33 cellular contexts compared by ENCODE assay signal in the genomic region with DNA sequence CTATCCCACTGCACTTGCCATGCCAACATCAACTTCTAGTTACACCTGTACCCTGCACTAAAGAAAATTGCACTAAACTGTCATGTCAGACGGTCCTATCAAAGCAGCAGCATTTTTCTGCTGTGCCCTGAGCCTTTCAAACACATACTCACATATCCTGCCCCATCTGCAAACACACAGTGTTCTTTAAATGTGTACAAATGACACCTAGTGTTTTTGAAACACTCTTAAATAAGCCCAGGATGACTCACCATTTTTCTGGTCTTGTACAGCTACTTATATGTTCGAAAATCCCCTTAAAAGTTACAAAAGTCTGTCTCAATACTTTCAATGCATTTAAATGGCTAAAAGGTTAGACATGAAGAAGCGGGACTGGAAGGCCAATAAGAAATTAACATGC.
DNase-seq lines count a peak whose midpoint lies in the region; ATAC-seq, FAIRE-seq and TF ChIP-seq lines count a peak whose summit lies in the region.
"Had no signal": no experiment of that assay in that cellular context is flagged by ENCODE, and none has a peak within 500 bp of the region (broad histone marks: within the 10 kb centered on the region; RNA-seq: fewer than 3 reads in every experiment).

No MANE protein-coding gene starts in this region.

- SMC1A ChIA-PET in GM12878 (lab: Charles Lee; ENCODE audit: uncharacterized antibody, unreplicated experiment), result no interaction called here

- H3K36me3 ChIP-seq in GM12878 (ENCODE audit: control insufficient read depth in 2 of 2, insufficient read depth in 2 of 2, low read length in 1 of 2) (no peaks in the 10 kb centered on the region), mesenchymal stem cell (ENCODE audit: control insufficient read depth in 1 of 2, insufficient read depth in 2 of 2, low read depth in 1 of 2, low read length in 2 of 2) (no peaks in the 10 kb centered on the region)
- H3K36me3 ChIP-seq: ascending aorta, MG63, spleen had no signal

- H3K27me3 ChIP-seq in GM12878 (replicated peaks in 1 of 2; ENCODE audit: control insufficient read depth in 2 of 2, insufficient read depth in 2 of 2, low read length in 1 of 2), result no peaks in the 10 kb centered on the region
- no peaks in the 10 kb centered on the region for H3K27me3 ChIP-seq in mesenchymal stem cell (ENCODE audit: control insufficient read depth in 1 of 2, insufficient read depth in 1 of 2, low read length in 2 of 2)
- H3K27me3 ChIP-seq: ascending aorta, MG63, spleen, testis had no signal

- no peaks in the 10 kb centered on the region for H3K79me1 ChIP-seq in mesenchymal stem cell (replicated peaks; ENCODE audit: low read length, poor library complexity, severe bottlenecking)

- CTCF ChIA-PET in GM12878 (lab: Yijun Ruan, JAX), result no interaction called here

- H3K4me1 ChIP-seq in GM12878 (ENCODE audit: control insufficient read depth, insufficient read depth, low read length) (no peaks in the 10 kb centered on the region), mesenchymal stem cell (ENCODE audit: control insufficient read depth, insufficient read depth, low read depth, low read length) (no peaks in the 10 kb centered on the region)
- H3K4me1 ChIP-seq: ascending aorta, spleen had no signal

- TF ChIP-seq CTCF in GM12878 (IDR thresholded peaks at IDR 0.05 in 2 of 3, conservative IDR thresholded peaks at IDR 0.05 in 1 of 3; ENCODE audit: control insufficient read depth in 2 of 3, extremely low read depth in 1 of 3, insufficient read depth in 1 of 3, low read depth in 3 of 3, low read length in 3 of 3), result no peak

- no peak for FAIRE-seq in GM12878 (lab: Jason Lieb, UNC)
- FAIRE-seq: frontal cortex, GM12892, K562, TTC549, urothelium cell line had no signal

- H3K4ac ChIP-seq in mesenchymal stem cell (ENCODE audit: low read depth in 1 of 2, low read length in 2 of 2), result no peak overlapping the region

- no peak overlapping the region for H3K4me2 ChIP-seq in GM12878 (ENCODE audit: control insufficient read depth, insufficient read depth)
- H3K4me2 ChIP-seq in mesenchymal stem cell (ENCODE audit: low read length, poor library complexity, severe bottlenecking), result no peak overlapping the region

- no peak for TF ChIP-seq POLR2A in GM12878 (IDR thresholded peaks at IDR 0.05; ENCODE audit: low read depth, low read length)
- TF ChIP-seq POLR2A in erythroblast (IDR thresholded peaks at IDR 0.05; ENCODE audit: low read length), result no peak

- H3K79me2 ChIP-seq in GM12878 (ENCODE audit: control insufficient read depth, insufficient read depth, low read length), result no peaks in the 10 kb centered on the region

- H3K14ac ChIP-seq in mesenchymal stem cell (ENCODE audit: low read length in 2 of 2), result no peak overlapping the region

- H2BK120ac ChIP-seq in mesenchymal stem cell (ENCODE audit: low read depth, low read length), result no peak overlapping the region

- WGBS in GM12878 (ENCODE audit: insufficient coverage, insufficient replicate concordance, low lambda C conversion rate, missing lambda C conversion rate), result 0% methylated on average over 3 of the region's 3 CpGs
- 67% methylated on average over 3 of the region's 3 CpGs for WGBS in mesenchymal stem cell

- no peak overlapping the region for H4K8ac ChIP-seq in mesenchymal stem cell (ENCODE audit: low read length)

- no peak overlapping the region for H3K23ac ChIP-seq in mesenchymal stem cell (ENCODE audit: low read length in 2 of 2)

- H2BK15ac ChIP-seq in mesenchymal stem cell (ENCODE audit: low read depth, poor library complexity, severe bottlenecking), result no peak overlapping the region

- no peaks in the 10 kb centered on the region for H4K20me1 ChIP-seq in GM12878 (ENCODE audit: control insufficient read depth, insufficient read depth)

- BruUV-seq in GM12878 (replicated peaks; lab: Mats Ljungman, UMichigan), result no TSS peak

- TF ChIP-seq RAD21 in GM12878 (IDR thresholded peaks at IDR 0.05; ENCODE audit: insufficient read depth, low read depth, low read length), result no peak

- ATAC-seq in HG02870 (IDR thresholded peaks at IDR 0.05; ENCODE audit: unreplicated experiment) (peak; percentile 58), GM12878 (peak; percentile 22; the same call in 2 of the 3 replicates)
- ATAC-seq: activated CD8-positive, alpha-beta memory T cell treated with anti-CD3 and anti-CD28 coated beads, Interleukin-2, amount 10 ng/mL, durations not matched to agents 7 days and 5 days; activated T-cell treated with anti-CD3 and anti-CD28 coated beads, Interleukin-2, amount 50 U/mL, for 4 hours; CD8-positive, alpha-beta T cell; K562; Panc1; T-helper 17 cell had no signal

- H2AFZ ChIP-seq in GM12878 (ENCODE audit: control insufficient read depth, low read depth, low read length) (no peak overlapping the region), mesenchymal stem cell (ENCODE audit: low read depth, low read length) (no peak overlapping the region)
- H2AFZ ChIP-seq: GM23248 had no signal

- POLR2A ChIA-PET in GM12878 (lab: Charles Lee), result no interaction called here

- RAD21 ChIA-PET in GM12878 (lab: Charles Lee; ENCODE audit: unreplicated experiment), result no interaction called here

- H2BK12ac ChIP-seq in mesenchymal stem cell (ENCODE audit: low read length in 2 of 2), result no peak overlapping the region

- no peak overlapping the region for H4K91ac ChIP-seq in mesenchymal stem cell (ENCODE audit: low read length)

- H3K9ac ChIP-seq in GM12878 (ENCODE audit: control insufficient read depth, insufficient read depth, low read length) (no peak overlapping the region), mesenchymal stem cell (ENCODE audit: low read length) (no peak overlapping the region)
- H3K9ac ChIP-seq: GM23248 had no signal

- H2AK5ac ChIP-seq in mesenchymal stem cell (ENCODE audit: low read length, severe bottlenecking), result no peak overlapping the region

- H3K4me3 ChIP-seq in GM12878, result no peak overlapping the region
- H3K4me3 ChIP-seq in mesenchymal stem cell (ENCODE audit: insufficient read depth in 1 of 2, low read depth in 1 of 2, low read length in 2 of 2), result no peak overlapping the region
- H3K4me3 ChIP-seq: ascending aorta, GM23248, K562, MG63, spleen, testis had no signal

- no peak overlapping the region for H3K18ac ChIP-seq in mesenchymal stem cell (ENCODE audit: low read depth in 1 of 2, low read length in 2 of 2)

- TF ChIP-seq EP300 in GM12878 (IDR thresholded peaks at IDR 0.05; ENCODE audit: borderline replicate concordance in 1 of 2, control insufficient read depth in 1 of 2, low read depth in 2 of 2, low read length in 2 of 2), result no peak

- intact Hi-C loops in GM12878 (cut with micrococcal nuclease; ENCODE audit: unreplicated experiment), result no loop called here

- H3K9me3 ChIP-seq in GM12878 (replicated peaks; ENCODE audit: control insufficient read depth, insufficient read depth, low read length) (no peaks in the 10 kb centered on the region), mesenchymal stem cell (ENCODE audit: control insufficient read depth, low read length) (no peaks in the 10 kb centered on the region)
- H3K9me3 ChIP-seq: ascending aorta, MG63, spleen, testis had no signal

- H2BK5ac ChIP-seq in mesenchymal stem cell (ENCODE audit: low read depth, low read length, poor library complexity, severe bottlenecking), result no peak overlapping the region

- DNase-seq in DMS53 (lab: John Stamatoyannopoulos, UW) (peak; percentile 77), GM12878 (ENCODE audit: low read depth, low spot score) (no peak), mesenchymal stem cell (peak; percentile 20), erythroblast (lab: John Stamatoyannopoulos, UW) (no peak), CD1c-positive myeloid dendritic cell (ENCODE audit: extremely low spot score) (no peak)
- no peak for DNase-seq in stimulated activated naive CD4-positive, alpha-beta T cell (lab: John Stamatoyannopoulos, UW)
- DNase-seq: ACHN; activated CD4-positive, alpha-beta T cell treated with anti-CD3 and anti-CD28 coated beads, Interleukin-2, amount 50 U/mL, for 4 hours; activated CD8-positive, alpha-beta memory T cell treated with anti-CD3 and anti-CD28 coated beads, Interleukin-2, amount 10 ng/mL, durations not matched to agents 7 days and 5 days; activated T-cell treated with anti-CD3 and anti-CD28 coated beads, Interleukin-2, amount 50 U/mL, for 4 hours; CD8-positive, alpha-beta T cell; endodermal cell; GM23248; kidney glomerular epithelial cell; MG63; NCI-H1105 treated with DMSO at 0.1 percent for 48 hours; NCI-H2029 treated with DMSO at 0.1 percent for 48 hours; NCI-H446; NCI-H748 treated with DMSO at 0.1 percent for 48 hours; nephron progenitor cell; SHP77; spleen; stimulated activated CD4-positive, alpha-beta T cell treated with anti-CD3 and anti-CD28 coated beads, Interleukin-2, amount 100 ng/mL, for 24 hours; T-helper 17 cell; testis had no signal

- H3K27ac ChIP-seq in GM12878 (ENCODE audit: control insufficient read depth, insufficient read depth) (no peak overlapping the region), mesenchymal stem cell (ENCODE audit: low read length, poor library complexity, severe bottlenecking) (no peak overlapping the region)
- H3K27ac ChIP-seq: ascending aorta, GM23248, spleen, testis had no signal

- in situ Hi-C loops in GM12878 (cut with MboI), result no loop called here

TF ChIP-seq in GM12878, 131 proteins besides CTCF, POLR2A, EP300 and RAD21 (continues in another document):
- TF ChIP-seq, protein P1, sequence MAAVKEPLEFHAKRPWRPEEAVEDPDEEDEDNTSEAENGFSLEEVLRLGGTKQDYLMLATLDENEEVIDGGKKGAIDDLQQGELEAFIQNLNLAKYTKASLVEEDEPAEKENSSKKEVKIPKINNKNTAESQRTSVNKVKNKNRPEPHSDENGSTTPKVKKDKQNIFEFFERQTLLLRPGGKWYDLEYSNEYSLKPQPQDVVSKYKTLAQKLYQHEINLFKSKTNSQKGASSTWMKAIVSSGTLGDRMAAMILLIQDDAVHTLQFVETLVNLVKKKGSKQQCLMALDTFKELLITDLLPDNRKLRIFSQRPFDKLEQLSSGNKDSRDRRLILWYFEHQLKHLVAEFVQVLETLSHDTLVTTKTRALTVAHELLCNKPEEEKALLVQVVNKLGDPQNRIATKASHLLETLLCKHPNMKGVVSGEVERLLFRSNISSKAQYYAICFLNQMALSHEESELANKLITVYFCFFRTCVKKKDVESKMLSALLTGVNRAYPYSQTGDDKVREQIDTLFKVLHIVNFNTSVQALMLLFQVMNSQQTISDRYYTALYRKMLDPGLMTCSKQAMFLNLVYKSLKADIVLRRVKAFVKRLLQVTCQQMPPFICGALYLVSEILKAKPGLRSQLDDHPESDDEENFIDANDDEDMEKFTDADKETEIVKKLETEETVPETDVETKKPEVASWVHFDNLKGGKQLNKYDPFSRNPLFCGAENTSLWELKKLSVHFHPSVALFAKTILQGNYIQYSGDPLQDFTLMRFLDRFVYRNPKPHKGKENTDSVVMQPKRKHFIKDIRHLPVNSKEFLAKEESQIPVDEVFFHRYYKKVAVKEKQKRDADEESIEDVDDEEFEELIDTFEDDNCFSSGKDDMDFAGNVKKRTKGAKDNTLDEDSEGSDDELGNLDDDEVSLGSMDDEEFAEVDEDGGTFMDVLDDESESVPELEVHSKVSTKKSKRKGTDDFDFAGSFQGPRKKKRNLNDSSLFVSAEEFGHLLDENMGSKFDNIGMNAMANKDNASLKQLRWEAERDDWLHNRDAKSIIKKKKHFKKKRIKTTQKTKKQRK (IDR thresholded peaks at IDR 0.05; ENCODE audit: low read depth, low read length), result no peak
- TF ChIP-seq RCOR1 (conservative IDR thresholded peaks at IDR 0.05; ENCODE audit: low read depth, low read length), result no peak

Comparison
In these comparisons a context has a peak if more than half of its experiments do, and no peak if none do; other contexts are left out.
1. DNase-seq: peak in DMS53 (single experiment) and mesenchymal stem cell (single experiment); none in GM12878 (single experiment), erythroblast (0 of 2), CD1c-positive myeloid dendritic cell (single experiment) and stimulated activated naive CD4-positive, alpha-beta T cell (0 of 6).